In genomic region chr12:124352839-124353238, GRCh38 we compare ENCODE assay signal across 9 cellular contexts. TPM values are rescaled to one million over a fixed set of nuclear protein-coding genes. Genes with fewer than 3 reads are reported as not detected.
A peak's percentile ranks its signal among the peaks of the same experiment; 100 is the strongest.
DNase-seq lines count a peak whose midpoint lies in the region; ATAC-seq and TF ChIP-seq lines count a peak whose summit lies in the region.
"Had no signal": no experiment of that assay in that cellular context is flagged by ENCODE, and none has a peak within 500 bp of the region (broad histone marks: within the 10 kb centered on the region; RNA-seq: fewer than 3 reads in every experiment).

No MANE protein-coding gene starts in this region.

- POLR2A ChIA-PET in HEK293 (lab: Yijun Ruan, JAX), result interaction anchor here (1.1 to 1.4 kb wide), 2 partner anchors 36 to 70 kb away, joined by 3 to 4 read pairs; no protein-coding TSS in a partner anchor

- peak; percentile 41 for ATAC-seq in sciatic nerve
- no peak for ATAC-seq in HG02759 (IDR thresholded peaks at IDR 0.05; ENCODE audit: unreplicated experiment)

- H3K4me1 ChIP-seq in HEK293 (ENCODE audit: control insufficient read depth, insufficient read depth, low read length) (no peaks in the 10 kb centered on the region), Peyer's patch (peaks cover 0 to 17% (median 1%) of the 10 kb centered on the region in 4 donors)

- H3K27ac ChIP-seq in HEK293 (ENCODE audit: extremely low read depth, low read depth, low read length) (no peak overlapping the region), Peyer's patch (peak overlapping the region in 3 of 4 donors; percentile 32 to 72 (median 53))

- H3K9me3 ChIP-seq in HEK293 (ENCODE audit: control insufficient read depth, insufficient read depth, low read depth, low read length) (no peaks in the 10 kb centered on the region), Peyer's patch (no peaks in the 10 kb centered on the region)

- TF ChIP-seq POLR2A in Peyer's patch (IDR thresholded peaks at IDR 0.05), result no peak

- intact Hi-C loops in sciatic nerve (cut with DNase I), result no loop called here

- peak; percentile 27 to 93 (median 91) for DNase-seq in Peyer's patch
- peak; percentile 86 for DNase-seq in fibroblast of villous mesenchyme (ENCODE audit: low read depth)
- no peak for DNase-seq in sciatic nerve (ENCODE audit: low spot score)
- no peak for DNase-seq in iPS-NIHi11 (ENCODE audit: low spot score)
- no peak for DNase-seq in mesenteric fat pad (ENCODE audit: low spot score)
- DNase-seq: activated B cell treated with CpG ODN at 0.5 μM for 24 hours, NCI-H524 treated with DMSO at 0.1 percent for 48 hours had no signal

- H3K4me3 ChIP-seq in HEK293 (ENCODE audit: low read depth, low read length) (no peak overlapping the region), Peyer's patch (no peak overlapping the region), fibroblast of villous mesenchyme (ENCODE audit: low read depth, low read length) (no peak overlapping the region)

- no peaks in the 10 kb centered on the region for H3K27me3 ChIP-seq in Peyer's patch

- TF ChIP-seq CTCF in HEK293 (tag by site-specific recombination; IDR thresholded peaks at IDR 0.05) (no peak), Peyer's patch (IDR thresholded peaks at IDR 0.05) (no peak), fibroblast of villous mesenchyme (IDR thresholded peaks at IDR 0.05; ENCODE audit: insufficient read depth, low read depth, low read length) (no peak)

- peaks cover 0 to 89% of the 10 kb centered on the region in 2 experiments; a peak in 1 of 3 replicates for H3K36me3 ChIP-seq in HEK293 (ENCODE audit: control insufficient read depth in 2 of 2, insufficient read depth in 1 of 2, low read length in 2 of 2)
- peaks cover 0 to 87% (median 0%) of the 10 kb centered on the region in 3 donors for H3K36me3 ChIP-seq in Peyer's patch

- CTCF ChIA-PET in HEK293 (lab: Yijun Ruan, JAX), result interaction anchor here (0.6 to 1.0 kb wide), 5 partner anchors 121 to 422 kb away, joined by 3 read pairs; no protein-coding TSS in a partner anchor

TF ChIP-seq in HEK293, 187 proteins besides CTCF, POLR2A, EP300 and RAD21:
- TF ChIP-seq HOXD13 (CRISPR knock-in tag; IDR thresholded peaks at IDR 0.05; ENCODE audit: borderline replicate concordance) (no peak), ZBTB48 (tag by site-specific recombination; IDR thresholded peaks at IDR 0.05) (peak; percentile 72), ZNF341 (tag by site-specific recombination; IDR thresholded peaks at IDR 0.05; ENCODE audit: low read depth) (peak; percentile 39), ZNF423 (tag by site-specific recombination; IDR thresholded peaks at IDR 0.05) (peak; percentile 48; the same call in 1 of the 2 replicates), OSR2 (tag by site-specific recombination; IDR thresholded peaks at IDR 0.05) (peak; percentile 41; the same call in 1 of the 2 replicates), ZIC2 (tag by site-specific recombination; IDR thresholded peaks at IDR 0.05) (peak; percentile 77)

RNA-seq across cellular contexts. Expression of gene RFLNA, which starts 57.9 kb away (rescaled TPM):
- total RNA-seq in Peyer's patch (10 to 100 TPM in 3 of 4 donors, 1 to 10 TPM in 1; 8.3 to 25.7 (median 21.1) TPM), fibroblast of villous mesenchyme (1.9 and 5.6 TPM in 2 replicates), sciatic nerve (28.1 TPM), mesenteric fat pad (not detected)
- total RNA-seq: activated B cell treated with CpG ODN at 0.5 μM for 24 hours had no signal

Comparison
In these comparisons a context has a peak if more than half of its experiments do, and no peak if none do; other contexts are left out.
1. DNase-seq: peak in Peyer's patch (3 of 3) and fibroblast of villous mesenchyme (single experiment); none in sciatic nerve (single experiment), iPS-NIHi11 (single experiment) and mesenteric fat pad (single experiment).